In genomic region chr4:159195400-159195799, GRCh38 we compare ENCODE assay signal across 1 cellular context.
A peak's percentile ranks its signal among the peaks of the same experiment; 100 is the strongest.
TF ChIP-seq lines count a peak whose summit lies in the region.

No MANE protein-coding gene starts in this region.

TF ChIP-seq in K562, 482 proteins besides CTCF, POLR2A, EP300 and RAD21 (continued from another document):
- no peak for TF ChIP-seq NKRF (IDR thresholded peaks at IDR 0.05; ENCODE audit: borderline replicate concordance)
- no peak for TF ChIP-seq HSF4 (CRISPR knock-in tag; IDR thresholded peaks at IDR 0.05; ENCODE audit: borderline replicate concordance)
- TF ChIP-seq POLR2B (IDR thresholded peaks at IDR 0.05; ENCODE audit: low read depth, partially characterized antibody) = no peak
- no peak for TF ChIP-seq TSC22D4 (tag; IDR thresholded peaks at IDR 0.05)
- no peak for TF ChIP-seq MXI1 (IDR thresholded peaks at IDR 0.05; ENCODE audit: low read depth, low read length)
- no peak for TF ChIP-seq HCFC1 (IDR thresholded peaks at IDR 0.05; ENCODE audit: low read depth, low read length)
- no peak for TF ChIP-seq DIDO1 (tag; IDR thresholded peaks at IDR 0.05; ENCODE audit: low read depth)
- no peak for TF ChIP-seq SAFB (IDR thresholded peaks at IDR 0.05; ENCODE audit: borderline replicate concordance, low read depth, low read length)
- no peak for TF ChIP-seq ZNF311 (CRISPR knock-in tag; IDR thresholded peaks at IDR 0.05)
- TF ChIP-seq, protein P1, sequence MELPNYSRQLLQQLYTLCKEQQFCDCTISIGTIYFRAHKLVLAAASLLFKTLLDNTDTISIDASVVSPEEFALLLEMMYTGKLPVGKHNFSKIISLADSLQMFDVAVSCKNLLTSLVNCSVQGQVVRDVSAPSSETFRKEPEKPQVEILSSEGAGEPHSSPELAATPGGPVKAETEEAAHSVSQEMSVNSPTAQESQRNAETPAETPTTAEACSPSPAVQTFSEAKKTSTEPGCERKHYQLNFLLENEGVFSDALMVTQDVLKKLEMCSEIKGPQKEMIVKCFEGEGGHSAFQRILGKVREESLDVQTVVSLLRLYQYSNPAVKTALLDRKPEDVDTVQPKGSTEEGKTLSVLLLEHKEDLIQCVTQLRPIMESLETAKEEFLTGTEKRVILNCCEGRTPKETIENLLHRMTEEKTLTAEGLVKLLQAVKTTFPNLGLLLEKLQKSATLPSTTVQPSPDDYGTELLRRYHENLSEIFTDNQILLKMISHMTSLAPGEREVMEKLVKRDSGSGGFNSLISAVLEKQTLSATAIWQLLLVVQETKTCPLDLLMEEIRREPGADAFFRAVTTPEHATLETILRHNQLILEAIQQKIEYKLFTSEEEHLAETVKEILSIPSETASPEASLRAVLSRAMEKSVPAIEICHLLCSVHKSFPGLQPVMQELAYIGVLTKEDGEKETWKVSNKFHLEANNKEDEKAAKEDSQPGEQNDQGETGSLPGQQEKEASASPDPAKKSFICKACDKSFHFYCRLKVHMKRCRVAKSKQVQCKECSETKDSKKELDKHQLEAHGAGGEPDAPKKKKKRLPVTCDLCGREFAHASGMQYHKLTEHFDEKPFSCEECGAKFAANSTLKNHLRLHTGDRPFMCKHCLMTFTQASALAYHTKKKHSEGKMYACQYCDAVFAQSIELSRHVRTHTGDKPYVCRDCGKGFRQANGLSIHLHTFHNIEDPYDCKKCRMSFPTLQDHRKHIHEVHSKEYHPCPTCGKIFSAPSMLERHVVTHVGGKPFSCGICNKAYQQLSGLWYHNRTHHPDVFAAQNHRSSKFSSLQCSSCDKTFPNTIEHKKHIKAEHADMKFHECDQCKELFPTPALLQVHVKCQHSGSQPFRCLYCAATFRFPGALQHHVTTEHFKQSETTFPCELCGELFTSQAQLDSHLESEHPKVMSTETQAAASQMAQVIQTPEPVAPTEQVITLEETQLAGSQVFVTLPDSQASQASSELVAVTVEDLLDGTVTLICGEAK (IDR thresholded peaks at IDR 0.05) = no peak
- TF ChIP-seq, protein P1 (CRISPR knock-in tag; IDR thresholded peaks at IDR 0.05) = no peak
- no peak for TF ChIP-seq PRPF4 (IDR thresholded peaks at IDR 0.05; ENCODE audit: insufficient read depth, low read depth, low read length, poor library complexity, severe bottlenecking)
- TF ChIP-seq POLR2AphosphoS5 (IDR thresholded peaks at IDR 0.05; ENCODE audit: control insufficient read depth, insufficient read depth, low read depth, low read length) = peak; percentile 96
- no peak for TF ChIP-seq POU5F1 (IDR thresholded peaks at IDR 0.05; ENCODE audit: borderline replicate concordance, low read depth, low read length, partially characterized antibody)
- no peak for TF ChIP-seq ARID3A (IDR thresholded peaks at IDR 0.05; ENCODE audit: borderline replicate concordance, low read depth, low read length)
- no peak for TF ChIP-seq CBX2 (IDR thresholded peaks at IDR 0.05; ENCODE audit: insufficient read depth, low read length, poor library complexity, severe bottlenecking)
- TF ChIP-seq HNRNPK (IDR thresholded peaks at IDR 0.05; ENCODE audit: low read depth, low read length, poor library complexity, severe bottlenecking) = no peak
- peak; percentile 60 for TF ChIP-seq MAFG (tag; conservative IDR thresholded peaks at IDR 0.05)
- no peak for TF ChIP-seq E2F4 (CRISPR knock-in tag; IDR thresholded peaks at IDR 0.05; ENCODE audit: low read depth)
- TF ChIP-seq ZNF445 (CRISPR knock-in tag; IDR thresholded peaks at IDR 0.05; ENCODE audit: low read depth) = no peak
- TF ChIP-seq, protein P2, sequence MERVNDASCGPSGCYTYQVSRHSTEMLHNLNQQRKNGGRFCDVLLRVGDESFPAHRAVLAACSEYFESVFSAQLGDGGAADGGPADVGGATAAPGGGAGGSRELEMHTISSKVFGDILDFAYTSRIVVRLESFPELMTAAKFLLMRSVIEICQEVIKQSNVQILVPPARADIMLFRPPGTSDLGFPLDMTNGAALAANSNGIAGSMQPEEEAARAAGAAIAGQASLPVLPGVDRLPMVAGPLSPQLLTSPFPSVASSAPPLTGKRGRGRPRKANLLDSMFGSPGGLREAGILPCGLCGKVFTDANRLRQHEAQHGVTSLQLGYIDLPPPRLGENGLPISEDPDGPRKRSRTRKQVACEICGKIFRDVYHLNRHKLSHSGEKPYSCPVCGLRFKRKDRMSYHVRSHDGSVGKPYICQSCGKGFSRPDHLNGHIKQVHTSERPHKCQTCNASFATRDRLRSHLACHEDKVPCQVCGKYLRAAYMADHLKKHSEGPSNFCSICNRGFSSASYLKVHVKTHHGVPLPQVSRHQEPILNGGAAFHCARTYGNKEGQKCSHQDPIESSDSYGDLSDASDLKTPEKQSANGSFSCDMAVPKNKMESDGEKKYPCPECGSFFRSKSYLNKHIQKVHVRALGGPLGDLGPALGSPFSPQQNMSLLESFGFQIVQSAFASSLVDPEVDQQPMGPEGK (CRISPR knock-in tag; IDR thresholded peaks at IDR 0.05; ENCODE audit: borderline replicate concordance) = no peak
- no peak for TF ChIP-seq GTF2F1 (IDR thresholded peaks at IDR 0.05; ENCODE audit: low read depth, low read length)
- no peak for TF ChIP-seq ZZZ3 (IDR thresholded peaks at IDR 0.05)
- no peak for TF ChIP-seq ZSCAN29 (IDR thresholded peaks at IDR 0.05)
- TF ChIP-seq MEF2D (tag; conservative IDR thresholded peaks at IDR 0.05; ENCODE audit: low read depth) = no peak
- TF ChIP-seq ZNF766 (CRISPR knock-in tag; conservative IDR thresholded peaks at IDR 0.05) = 0 out of 2 replicates have a peak, but pooled peaks have one; percentile 57
- TF ChIP-seq, protein P3, sequence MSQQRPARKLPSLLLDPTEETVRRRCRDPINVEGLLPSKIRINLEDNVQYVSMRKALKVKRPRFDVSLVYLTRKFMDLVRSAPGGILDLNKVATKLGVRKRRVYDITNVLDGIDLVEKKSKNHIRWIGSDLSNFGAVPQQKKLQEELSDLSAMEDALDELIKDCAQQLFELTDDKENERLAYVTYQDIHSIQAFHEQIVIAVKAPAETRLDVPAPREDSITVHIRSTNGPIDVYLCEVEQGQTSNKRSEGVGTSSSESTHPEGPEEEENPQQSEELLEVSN (IDR thresholded peaks at IDR 0.05; ENCODE audit: borderline replicate concordance in 1 of 2, extremely low read depth in 1 of 2, insufficient read depth in 1 of 2, insufficient read length in 1 of 2, low read depth in 1 of 2, low read length in 1 of 2, poor library complexity in 1 of 2, severe bottlenecking in 1 of 2) = no peak
- TF ChIP-seq GATAD2B (IDR thresholded peaks at IDR 0.05; ENCODE audit: borderline replicate concordance) = no peak
- TF ChIP-seq ZNF3 (CRISPR knock-in tag; IDR thresholded peaks at IDR 0.05) = no peak
- TF ChIP-seq IFI16 (CRISPR knock-in tag; IDR thresholded peaks at IDR 0.05) = no peak
